Comparison of ENCODE assay signal across 30 cellular contexts in the genomic region with DNA sequence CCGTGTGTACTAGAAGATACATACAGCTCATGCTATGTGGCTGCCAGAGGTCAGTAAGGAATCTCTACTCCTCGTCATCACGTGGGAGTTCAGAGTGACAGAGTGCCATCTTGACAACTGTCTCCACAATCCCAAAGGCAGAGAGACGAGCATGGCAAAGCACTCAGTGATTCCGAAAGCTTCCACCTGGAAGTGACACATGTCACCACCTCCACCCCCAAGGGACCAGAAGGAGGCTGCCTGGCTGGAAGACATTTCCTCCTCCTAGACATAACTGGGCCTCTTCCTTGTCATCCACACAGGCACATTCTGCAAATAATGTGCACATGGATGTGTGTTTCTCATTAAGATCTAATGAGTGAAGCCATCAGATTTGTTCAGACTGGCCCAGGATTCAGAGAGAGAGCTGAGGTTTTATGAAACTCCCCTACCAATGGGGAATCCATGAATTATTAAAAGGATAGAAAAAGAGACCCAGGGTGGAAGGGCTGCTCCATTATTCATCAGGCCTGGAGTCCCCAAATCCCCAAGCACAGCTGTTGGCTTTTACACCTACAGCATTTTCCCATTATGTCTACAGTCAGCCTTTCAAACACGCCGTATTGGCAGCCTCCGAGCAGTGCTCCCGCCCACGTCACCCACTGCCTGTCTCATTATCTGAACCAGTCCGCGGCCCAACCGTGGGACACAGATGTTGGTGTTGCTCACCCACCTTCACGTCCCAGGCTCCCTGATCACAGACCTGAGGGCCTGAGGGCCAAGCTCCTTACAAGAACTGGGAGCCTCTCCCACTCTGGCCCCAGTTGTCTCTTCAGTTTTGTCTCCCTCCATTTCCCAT. TPM values are rescaled to one million over a fixed set of nuclear protein-coding genes. Genes with fewer than 3 reads are reported as not detected.
"Had no signal": no experiment of that assay in that cellular context is flagged by ENCODE, and none has a peak within 500 bp of the region (broad histone marks: within the 10 kb centered on the region; RNA-seq: fewer than 3 reads in every experiment).

No MANE protein-coding gene starts in this region.

- DNase-seq: activated CD4-positive, alpha-beta T cell treated with anti-CD3 and anti-CD28 coated beads for 1 hour; activated CD4-positive, alpha-beta T cell treated with anti-CD3 and anti-CD28 coated beads, Interleukin-2, amount 50 U/mL, for 1 hour; activated CD8-positive, alpha-beta T cell treated with anti-CD3 and anti-CD28 coated beads, Interleukin-2, amount 10 ng/mL, durations not matched to agents 7 days and 5 days; activated gamma-delta T cell; activated naive CD4-positive, alpha-beta T cell treated with anti-CD3 and anti-CD28 coated beads, Interleukin-2, amount 50 U/mL, for 16 hours; activated naive CD8-positive, alpha-beta T cell treated with anti-CD3 and anti-CD28 coated beads, Interleukin-2, amount 50 U/mL, for 24 hours; effector CD4-positive, alpha-beta T cell; erythroblast; foreskin keratinocyte; immature natural killer cell; lower lobe of right lung; mesendoderm; naive thymus-derived CD4-positive, alpha-beta T cell; stimulated activated CD4-positive, alpha-beta T cell treated with anti-CD3 and anti-CD28 coated beads, Interleukin-1b, Interleukin-23, amount 100 ng/mL, for 48 hours; stimulated activated naive CD8-positive, alpha-beta T cell treated with anti-CD3 and anti-CD28 coated beads, Interleukin-15, amount 100 ng/mL, for 72 hours had no signal

- H2AFZ ChIP-seq: hepatocyte, neural progenitor cell had no signal

- H3K4me1 ChIP-seq: foreskin keratinocyte, lower lobe of right lung, prostate gland, right atrium auricular region had no signal

- H3K27ac ChIP-seq: cardiac muscle cell, foreskin keratinocyte, hepatocyte, lower lobe of right lung, neural progenitor cell, prostate gland, right atrium auricular region, skin epidermis, suprapubic skin, tibial nerve had no signal

- H3K4me3 ChIP-seq: cardiac muscle cell, hepatocyte, lower lobe of right lung, neural progenitor cell, prostate gland, right atrium auricular region, skin epidermis, suprapubic skin, tibial nerve had no signal

- H3K79me2 ChIP-seq: hepatocyte had no signal

- H3K4me2 ChIP-seq: hepatocyte, neural progenitor cell had no signal

- H3K36me3 ChIP-seq: cardiac muscle cell, lower lobe of right lung, neural progenitor cell, prostate gland, right atrium auricular region, suprapubic skin, tibial nerve had no signal

- H3K9me3 ChIP-seq: lower lobe of right lung, prostate gland, right atrium auricular region, suprapubic skin, tibial nerve had no signal

- H3K9ac ChIP-seq: neural progenitor cell had no signal

- ATAC-seq: activated CD8-positive, alpha-beta T cell treated with anti-CD3 and anti-CD28 coated beads, Interleukin-2, amount 10 ng/mL, durations not matched to agents 7 days and 5 days; activated naive CD8-positive, alpha-beta T cell treated with anti-CD3 and anti-CD28 coated beads, Interleukin-2, amount 50 U/mL, for 24 hours; foreskin keratinocyte; left lobe of liver; lower lobe of right lung; naive thymus-derived CD4-positive, alpha-beta T cell; stimulated activated naive CD8-positive, alpha-beta T cell treated with anti-CD3 and anti-CD28 coated beads, Interleukin-15, amount 100 ng/mL, for 72 hours had no signal

RNA-seq across cellular contexts. Expression of gene CACNG5, which starts 3.3 kb away (rescaled TPM):
- total RNA-seq: activated CD8-positive, alpha-beta T cell treated with anti-CD3 and anti-CD28 coated beads, Interleukin-2, amount 10 ng/mL, durations not matched to agents 7 days and 5 days; activated T-helper 1 cell treated with anti-CD3 and anti-CD28 coated beads, Interleukin-12 subunit alpha, Interleukin-12 subunit beta, Interleukin-2, Interleukin-4 antibody, amounts not matched to agents 30 ng/mL and 10 ng/mL and 1 ng/mL, durations not matched to agents 14 hours and 24 hours and 36 hours; cardiac muscle cell; chondrocyte; foreskin keratinocyte; glomerular endothelial cell; hepatocyte; kidney epithelial cell; left lobe of liver; lower lobe of right lung; naive thymus-derived CD4-positive, alpha-beta T cell; osteocyte; prostate gland; right atrium auricular region; suprapubic skin; tibial nerve; urinary bladder had no signal
